ENCODE assay signal across 17 cellular contexts in genomic region chr20:50838322-50838625, GRCh38. TPM values are rescaled to one million over a fixed set of nuclear protein-coding genes. Genes with fewer than 3 reads are reported as not detected.
DNase-seq lines count a peak whose midpoint lies in the region; ATAC-seq and TF ChIP-seq lines count a peak whose summit lies in the region.
"Had no signal": no experiment of that assay in that cellular context is flagged by ENCODE, and none has a peak within 500 bp of the region (broad histone marks: within the 10 kb centered on the region; RNA-seq: fewer than 3 reads in every experiment).

No MANE protein-coding gene starts in this region.

- H3K27ac ChIP-seq in AG04450 (ENCODE audit: low read depth, low read length) = peak overlapping the region; percentile 87
- peak overlapping the region; percentile 33 for H3K27ac ChIP-seq in RWPE2 (ENCODE audit: poor library complexity, severe bottlenecking)
- H3K27ac ChIP-seq in MM.1S (ENCODE audit: low read length) = no peak overlapping the region

- no peaks in the 10 kb centered on the region for H3F3A ChIP-seq in MM.1S (ENCODE audit: insufficient read depth, low read length)

- peaks cover 3% of the 10 kb centered on the region for H3K27me3 Mint-ChIP-seq in endothelial cell (ENCODE audit: unreplicated experiment)

- no peak overlapping the region for H3K9ac ChIP-seq in MM.1S (ENCODE audit: low read length)

- H3K27me3 ChIP-seq in AG04450 (ENCODE audit: control insufficient read depth, insufficient read depth, low read length) = no peaks in the 10 kb centered on the region
- no peaks in the 10 kb centered on the region for H3K27me3 ChIP-seq in RWPE2 (ENCODE audit: insufficient read depth, poor library complexity, severe bottlenecking)
- no peaks in the 10 kb centered on the region for H3K27me3 ChIP-seq in MM.1S (replicated peaks; ENCODE audit: insufficient read depth, low read length)

- no peaks in the 10 kb centered on the region for H4K20me1 ChIP-seq in MM.1S (ENCODE audit: insufficient read depth, low read length)

- no peak overlapping the region for H3K4me3 ChIP-seq in AG04450 (ENCODE audit: low read depth, low read length)
- no peak overlapping the region for H3K4me3 ChIP-seq in RWPE2 (ENCODE audit: severe bottlenecking)
- H3K4me3 ChIP-seq in MM.1S (ENCODE audit: low read length) = no peak overlapping the region
- H3K4me3 ChIP-seq: lung had no signal

- no peaks in the 10 kb centered on the region for H3K36me3 Mint-ChIP-seq in endothelial cell (ENCODE audit: low read depth, unreplicated experiment)

- TF ChIP-seq CTCF in AG04450 (IDR thresholded peaks at IDR 0.05; ENCODE audit: low read depth, low read length) (no peak), RWPE2 (IDR thresholded peaks at IDR 0.05; ENCODE audit: poor library complexity, severe bottlenecking) (no peak), endothelial cell (IDR thresholded peaks at IDR 0.05; ENCODE audit: unreplicated experiment) (no peak), omental fat pad (IDR thresholded peaks at IDR 0.05) (no peak), GM20000 (IDR thresholded peaks at IDR 0.05; ENCODE audit: extremely low read depth, missing control alignments) (no peak), MM.1S (IDR thresholded peaks at IDR 0.05; ENCODE audit: low read length) (no peak), GM10248 (IDR thresholded peaks at IDR 0.05; ENCODE audit: control extremely low read depth, extremely low read depth, low read depth, missing control alignments) (no peak)

- no peak for ATAC-seq in RWPE2 (ENCODE audit: low read depth)
- ATAC-seq in omental fat pad (ENCODE audit: low FRiP score) = peak; percentile 1
- no peak for ATAC-seq in HG03457 (IDR thresholded peaks at IDR 0.05; ENCODE audit: unreplicated experiment)
- ATAC-seq: CD8-positive, alpha-beta T cell; HepG2 had no signal

- H3K4me3 Mint-ChIP-seq in endothelial cell (ENCODE audit: unreplicated experiment) = no peak overlapping the region
- H3K4me3 Mint-ChIP-seq: activated T-helper 1 cell treated with anti-CD3 and anti-CD28 coated beads, Interleukin-12 subunit alpha, Interleukin-12 subunit beta, Interleukin-2, Interleukin-4 antibody, amounts not matched to agents 30 ng/mL and 10 ng/mL and 1 ng/mL, durations not matched to agents 14 hours and 24 hours and 36 hours; CD8-positive, alpha-beta T cell had no signal

- H3K79me2 ChIP-seq in MM.1S (ENCODE audit: low read length) = no peaks in the 10 kb centered on the region

- POLR2A ChIA-PET in AG04450 (lab: Yijun Ruan, JAX) = no interaction called here
- POLR2A ChIA-PET in GM10248 (lab: Yijun Ruan, JAX) = no interaction called here

- no peaks in the 10 kb centered on the region for H3K9me3 Mint-ChIP-seq in endothelial cell (ENCODE audit: unreplicated experiment)
- H3K9me3 Mint-ChIP-seq: activated T-helper 1 cell treated with anti-CD3 and anti-CD28 coated beads, Interleukin-12 subunit alpha, Interleukin-12 subunit beta, Interleukin-2, Interleukin-4 antibody, amounts not matched to agents 30 ng/mL and 10 ng/mL and 1 ng/mL, durations not matched to agents 14 hours and 24 hours and 36 hours; CD8-positive, alpha-beta T cell had no signal

- no peak for DNase-seq in AG04450 (ENCODE audit: low read depth, low spot score)
- peak; percentile 54 for DNase-seq in RWPE2 (ENCODE audit: low spot score)
- no peak for DNase-seq in endothelial cell (ENCODE audit: low spot score)
- no peak for DNase-seq in omental fat pad (ENCODE audit: low spot score)
- no peak for DNase-seq in GM20000 (ENCODE audit: low spot score)
- DNase-seq in MM.1S = no peak
- DNase-seq in GM10248 (ENCODE audit: extremely low spot score) = no peak
- DNase-seq: amniotic stem cell; CD8-positive, alpha-beta T cell; dermis blood vessel endothelial cell; H7; NCI-H1105; SIG-M5 had no signal

- CTCF ChIA-PET in AG04450 (lab: Charles Lee) = no interaction called here
- CTCF ChIA-PET in GM10248 (lab: Yijun Ruan, JAX) = no interaction called here

- peak overlapping the region; percentile 72 for H3K27ac Mint-ChIP-seq in endothelial cell (ENCODE audit: unreplicated experiment)

- H3K4me1 ChIP-seq in RWPE2 (ENCODE audit: insufficient read depth, poor library complexity, severe bottlenecking) (peaks cover 32% of the 10 kb centered on the region), MM.1S (ENCODE audit: low read length) (no peaks in the 10 kb centered on the region)

- H3K9me2 ChIP-seq in MM.1S (replicated peaks; ENCODE audit: insufficient read depth, low read length) = no peaks in the 10 kb centered on the region

- H3K9me3 ChIP-seq in AG04450 (ENCODE audit: control insufficient read depth, insufficient read depth, low read length) = no peaks in the 10 kb centered on the region; the same call in 1 of the 2 replicates
- no peaks in the 10 kb centered on the region for H3K9me3 ChIP-seq in RWPE2 (ENCODE audit: severe bottlenecking)
- H3K9me3 ChIP-seq in MM.1S (replicated peaks; ENCODE audit: insufficient read depth, low read length) = no peaks in the 10 kb centered on the region

- no peak overlapping the region for H2AFZ ChIP-seq in MM.1S (ENCODE audit: low read length)

- no peaks in the 10 kb centered on the region for H3K4me1 Mint-ChIP-seq in endothelial cell (ENCODE audit: unreplicated experiment)

- H3K36me3 ChIP-seq in RWPE2 (ENCODE audit: low read depth) = no peaks in the 10 kb centered on the region
- no peaks in the 10 kb centered on the region for H3K36me3 ChIP-seq in MM.1S (replicated peaks; ENCODE audit: insufficient read depth, low read length)

- no peak overlapping the region for H3K4me2 ChIP-seq in MM.1S (ENCODE audit: low read depth, low read length)

RNA-seq across cellular contexts. Expression of gene BCAS4, which starts 43.4 kb away (rescaled TPM):
- 37.3 and 37.7 TPM in 2 replicates for polyA plus RNA-seq in AG04450 (2011; rRNA removed)
- polyA minus RNA-seq in AG04450 (2011; rRNA and poly(A)+ RNA removed) = 17.1 and 17.9 TPM in 2 replicates
- 7.6 TPM for total RNA-seq in endothelial cell (ENCODE audit: unreplicated experiment)
- total RNA-seq in omental fat pad = 1 to 10 TPM; 1.4 to 6.5 (median 3.1) TPM
